ENCODE assay signal across 8 cellular contexts in the genomic region with DNA sequence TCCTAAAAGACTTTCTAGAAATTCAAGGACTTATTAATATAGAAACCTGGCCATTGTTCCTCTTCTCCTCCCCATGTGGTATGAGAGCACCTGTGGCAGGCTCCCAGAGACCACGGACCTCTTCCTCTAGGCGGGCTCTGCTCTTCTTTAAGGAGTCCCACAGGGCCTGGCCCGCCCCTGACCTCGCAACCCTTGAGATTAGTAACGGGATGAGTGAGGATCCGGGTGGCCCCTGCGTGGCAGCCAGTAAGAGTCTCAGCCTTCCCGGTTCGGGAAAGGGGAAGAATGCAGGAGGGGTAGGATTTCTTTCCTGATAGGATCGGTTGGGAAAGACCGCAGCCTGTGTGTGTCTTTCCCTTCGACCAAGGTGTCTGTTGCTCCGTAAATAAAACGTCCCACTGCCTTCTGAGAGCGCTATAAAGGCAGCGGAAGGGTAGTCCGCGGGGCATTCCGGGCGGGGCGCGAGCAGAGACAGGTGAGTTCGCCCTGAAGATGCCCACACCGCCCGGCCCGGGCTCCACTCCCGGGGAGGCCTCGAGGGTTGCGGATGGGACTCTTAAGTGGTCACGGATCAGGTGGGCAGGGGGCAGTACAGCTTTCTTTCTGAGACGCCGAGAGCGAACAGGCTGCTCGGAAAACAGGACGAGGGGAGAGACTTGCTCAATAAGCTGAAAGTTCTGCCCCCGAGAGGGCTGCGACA. TPM values are rescaled to one million over a fixed set of nuclear protein-coding genes. Genes with fewer than 3 reads are reported as not detected.
DNase-seq lines count a peak whose midpoint lies in the region; ATAC-seq and TF ChIP-seq lines count a peak whose summit lies in the region.

A gene (plus strand): TSS at position 448 of the 700 bp plus-strand sequence. CDS start 814 bp downstream, outside the sequence.

- H3K4me2 ChIP-seq in GM23248 (ENCODE audit: unreplicated experiment), result peak within 1 kb of the TSS; percentile 89

- H3K27ac ChIP-seq in CD8-positive, alpha-beta T cell (ENCODE audit: low read depth, low read length), result no peak within 1 kb of the TSS
- H3K27ac ChIP-seq in GM23248, result no peak within 1 kb of the TSS
- H3K27ac ChIP-seq in effector memory CD4-positive, alpha-beta T cell (ENCODE audit: insufficient read depth, low read length, poor library complexity, severe bottlenecking), result no peak within 1 kb of the TSS
- no peak within 1 kb of the TSS for H3K27ac ChIP-seq in uterus

- H3K4me1 ChIP-seq in CD8-positive, alpha-beta T cell (ENCODE audit: insufficient read depth, low read length), result peaks cover 20% of the 10 kb centered on the region
- H3K4me1 ChIP-seq in GM23248 (ENCODE audit: insufficient read depth), result peaks cover 18% of the 10 kb centered on the region
- peaks cover 20% of the 10 kb centered on the region for H3K4me1 ChIP-seq in effector memory CD4-positive, alpha-beta T cell (ENCODE audit: control insufficient read depth, insufficient read depth, low read length, poor library complexity, severe bottlenecking)
- H3K4me1 ChIP-seq in uterus, result peaks cover 0 to 8% of the 10 kb centered on the region in 2 donors

- 8 to 12% methylated on average over 35 of the region's 37 CpGs for WGBS in GM23248 (ENCODE audit: low coverage in 1 of 2, low lambda C conversion rate in 2 of 2, missing lambda C conversion rate in 2 of 2), 2 experiments

- no peak for TF ChIP-seq CTCF in CD8-positive, alpha-beta T cell (IDR thresholded peaks at IDR 0.05)
- no peak for TF ChIP-seq CTCF in uterus (IDR thresholded peaks at IDR 0.05)

- no peak for TF ChIP-seq POLR2A in uterus (IDR thresholded peaks at IDR 0.05)

- no peak for DNase-seq in CD8-positive, alpha-beta T cell
- DNase-seq in GM23248 (peak; percentile 16), T-helper 17 cell (peak in 1 of 3 donors; percentile 12), naive B cell (peak; percentile 33), uterus (no peak), activated gamma-delta T cell (lab: John Stamatoyannopoulos, UW) (no peak)
- DNase-seq in effector memory CD4-positive, alpha-beta T cell, result no peak

- no peaks in the 10 kb centered on the region for H3K79me2 ChIP-seq in GM23248 (ENCODE audit: insufficient read depth)

- H3K9ac ChIP-seq in GM23248, result no peak within 1 kb of the TSS

- no peaks in the 10 kb centered on the region for H4K20me1 ChIP-seq in GM23248 (ENCODE audit: insufficient read depth)

- intact Hi-C loops in CD8-positive, alpha-beta T cell (cut with DNase I, micrococcal nuclease), result loop anchor here in 1 of 2 experiments (2.0 kb wide), 1 partner anchor 78 kb away; no protein-coding TSS in a partner anchor
- intact Hi-C loops in uterus (cut with DNase I; ENCODE audit: low total_unique reads), result no loop called here

- no peak for ATAC-seq in CD8-positive, alpha-beta T cell
- peak; percentile 39 for ATAC-seq in T-helper 17 cell
- ATAC-seq in naive B cell (ENCODE audit: low read depth in 2 of 2), result peak; percentile 24 to 25
- ATAC-seq in GM18498 (IDR thresholded peaks at IDR 0.05; ENCODE audit: unreplicated experiment), result no peak

- no peaks in the 10 kb centered on the region for H3K9me3 ChIP-seq in CD8-positive, alpha-beta T cell (ENCODE audit: low read length)
- H3K9me3 ChIP-seq in GM23248 (ENCODE audit: low read depth), result no peaks in the 10 kb centered on the region
- no peaks in the 10 kb centered on the region for H3K9me3 ChIP-seq in T-helper 17 cell (ENCODE audit: control insufficient read depth, low read length, poor library complexity, severe bottlenecking)
- H3K9me3 ChIP-seq in effector memory CD4-positive, alpha-beta T cell (ENCODE audit: control insufficient read depth, low read length), result no peaks in the 10 kb centered on the region
- no peaks in the 10 kb centered on the region for H3K9me3 ChIP-seq in uterus

- CTCF ChIA-PET in CD8-positive, alpha-beta T cell (lab: Charles Lee), result no interaction called here

- peak within 1 kb of the TSS; percentile 48 for H3K4me3 ChIP-seq in CD8-positive, alpha-beta T cell (ENCODE audit: low read depth, low read length)
- H3K4me3 ChIP-seq in GM23248 (peak within 1 kb of the TSS; percentile 69), uterus (peak within 1 kb of the TSS; percentile 29 to 40)
- H3K4me3 ChIP-seq in effector memory CD4-positive, alpha-beta T cell (ENCODE audit: insufficient read depth, low read depth, low read length, poor library complexity, severe bottlenecking), result peak within 1 kb of the TSS; percentile 62

- H3K27me3 Mint-ChIP-seq in CD8-positive, alpha-beta T cell (ENCODE audit: low read depth), result peaks cover 42% of the 10 kb centered on the region
- H3K27me3 Mint-ChIP-seq in T-helper 17 cell, result peaks cover 35% of the 10 kb centered on the region
- H3K27me3 Mint-ChIP-seq in naive B cell, result peaks cover 9 to 20% (median 16%) of the 10 kb centered on the region in 3 donors

- H3K4me3 Mint-ChIP-seq in CD8-positive, alpha-beta T cell, result peak within 1 kb of the TSS; percentile 83
- H3K4me3 Mint-ChIP-seq in T-helper 17 cell (peak within 1 kb of the TSS; percentile 91), naive B cell (peak within 1 kb of the TSS; percentile 86 to 97 (median 94))

- H3K36me3 Mint-ChIP-seq in CD8-positive, alpha-beta T cell, result no peaks in the 10 kb centered on the region
- H3K36me3 Mint-ChIP-seq in T-helper 17 cell (ENCODE audit: low read depth), result no peaks in the 10 kb centered on the region
- no peaks in the 10 kb centered on the region for H3K36me3 Mint-ChIP-seq in naive B cell

- POLR2A ChIA-PET in CD8-positive, alpha-beta T cell (lab: Charles Lee), result no interaction called here

- peaks cover 17% of the 10 kb centered on the region for H3K4me1 Mint-ChIP-seq in CD8-positive, alpha-beta T cell (ENCODE audit: low read depth)
- H3K4me1 Mint-ChIP-seq in T-helper 17 cell (peaks cover 21% of the 10 kb centered on the region), naive B cell (peaks cover 16 to 29% (median 20%) of the 10 kb centered on the region in 3 donors)

- H3K9me3 Mint-ChIP-seq in CD8-positive, alpha-beta T cell, result no peaks in the 10 kb centered on the region
- H3K9me3 Mint-ChIP-seq in naive B cell, result no peaks in the 10 kb centered on the region

- no peaks in the 10 kb centered on the region for H3K36me3 ChIP-seq in CD8-positive, alpha-beta T cell (ENCODE audit: insufficient read depth, low read length)
- H3K36me3 ChIP-seq in GM23248 (ENCODE audit: low read depth) (no peaks in the 10 kb centered on the region), uterus (no peaks in the 10 kb centered on the region)
- no peaks in the 10 kb centered on the region for H3K36me3 ChIP-seq in effector memory CD4-positive, alpha-beta T cell (ENCODE audit: control insufficient read depth, insufficient read depth, low read length)

- no peaks in the 10 kb centered on the region for H3K9me2 ChIP-seq in GM23248 (ENCODE audit: insufficient read depth)

- in situ Hi-C loops in GM23248 (cut with MboI), result no loop called here

- peak within 1 kb of the TSS; percentile 77 for H2AFZ ChIP-seq in GM23248

- H3F3A ChIP-seq in GM23248 (ENCODE audit: insufficient read depth), result peaks cover 16% of the 10 kb centered on the region

- H3K27me3 ChIP-seq in CD8-positive, alpha-beta T cell (ENCODE audit: insufficient read depth, low read length), result peaks cover 23% of the 10 kb centered on the region
- H3K27me3 ChIP-seq in GM23248 (replicated peaks; ENCODE audit: insufficient read depth) (peaks cover 30% of the 10 kb centered on the region), uterus (peaks cover 0 to 3% of the 10 kb centered on the region in 2 donors)
- peaks cover 12% of the 10 kb centered on the region for H3K27me3 ChIP-seq in effector memory CD4-positive, alpha-beta T cell (replicated peaks; ENCODE audit: control insufficient read depth, insufficient read depth, low read length, poor library complexity, severe bottlenecking)

- H3K27ac Mint-ChIP-seq in CD8-positive, alpha-beta T cell, result no peak within 1 kb of the TSS
- H3K27ac Mint-ChIP-seq in T-helper 17 cell (peak within 1 kb of the TSS; percentile 57), naive B cell (peak within 1 kb of the TSS in 1 of 6 donors; percentile 78)

RNA-seq across cellular contexts. Expression of the gene that starts here (rescaled TPM):
- total RNA-seq in CD8-positive, alpha-beta T cell, result under 1 TPM in 1 of 2 experiments, not detected in 1; 0.08 TPM
- total RNA-seq in GM23248 (2014; rRNA removed; shearing (Covaris generic)), result 0.25 and 0.43 TPM in 2 replicates
- polyA plus RNA-seq in GM23248 (2016; fragmentation: Nextera tagmentation; extraction: Ambion mirVana) (0.10 and 0.24 TPM in 2 replicates), naive B cell (ENCODE audit: low read depth in 6 of 6) (under 1 TPM in 2 of 6 donors, not detected in 4; 0.09 to 0.19 TPM)
- total RNA-seq in T-helper 17 cell (under 1 TPM; 0.21 to 0.35 TPM), uterus (1 to 10 TPM in 3 of 4 donors, not detected in 1; 1.2 to 4.4 (median 1.7) TPM)

Comparison
In these comparisons a context has a peak if more than half of its experiments do, and no peak if none do; other contexts are left out.
1. Peak in DNase-seq, H3K4me3 ChIP-seq and H3K4me2 ChIP-seq in GM23248; RNA of the gene not detected or under 1 TPM.
2. Peak in ATAC-seq in T-helper 17 cell; RNA of the gene not detected or under 1 TPM.
3. Peak in DNase-seq and ATAC-seq in naive B cell; RNA of the gene not detected or under 1 TPM.